Comparison of ENCODE assay signal across 24 cellular contexts in genomic region chr11:10847960-10848860, GRCh38. TPM values are rescaled to one million over a fixed set of nuclear protein-coding genes. Genes with fewer than 3 reads are reported as not detected.
A peak's percentile ranks its signal among the peaks of the same experiment; 100 is the strongest.
DNase-seq lines count a peak whose midpoint lies in the region; ATAC-seq and TF ChIP-seq lines count a peak whose summit lies in the region.
"Had no signal": no experiment of that assay in that cellular context is flagged by ENCODE, and none has a peak within 500 bp of the region (broad histone marks: within the 10 kb centered on the region; RNA-seq: fewer than 3 reads in every experiment).

No MANE protein-coding gene starts in this region.

- H3K4me1 ChIP-seq in Panc1 (ENCODE audit: control insufficient read depth, insufficient read depth, low read length): peaks cover 4% of the 10 kb centered on the region; the same call in 1 of the 2 replicates

- H3K4me3 ChIP-seq in Panc1 (ENCODE audit: low read depth in 2 of 2, low read length in 2 of 2): no peak overlapping the region

- TF ChIP-seq CTCF in Panc1 (IDR thresholded peaks at IDR 0.05): 0 out of 2 replicates have a peak, but pooled peaks have one; percentile 11

- peaks cover 14% of the 10 kb centered on the region; the same call in 1 of the 2 replicates for H3K36me3 ChIP-seq in Panc1 (ENCODE audit: control insufficient read depth, insufficient read depth, low read length)

- BruUV-seq in Panc1 (replicated peaks; lab: Mats Ljungman, UMichigan): no TSS peak

- CTCF ChIA-PET in Panc1 (lab: Charles Lee): no interaction called here

- no peaks in the 10 kb centered on the region for H3K27me3 ChIP-seq in Panc1 (ENCODE audit: control insufficient read depth, insufficient read depth, low read length)

- H3K27ac Mint-ChIP-seq in stimulated activated naive CD8-positive, alpha-beta T cell treated with anti-CD3 and anti-CD28 coated beads, Interleukin-15, Interleukin-2, amounts not matched to agents 100 ng/mL and 50 ng/mL, for 24 hours: peak overlapping the region; percentile 36
- peak overlapping the region in 8 of 10 donors; percentile 2 to 82 (median 30) for H3K27ac Mint-ChIP-seq in naive thymus-derived CD8-positive, alpha-beta T cell
- H3K27ac Mint-ChIP-seq in activated T-helper 17 cell treated with anti-CD3 and anti-CD28 coated beads, Interleukin-2, amount 50 U/mL, for 72 hours: no peak overlapping the region
- H3K27ac Mint-ChIP-seq: CD14-positive monocyte had no signal

- POLR2A ChIA-PET in Panc1 (lab: Charles Lee): interaction anchor here (0.6 to 2.1 kb wide), 4 partner anchors 9 to 45 kb away, joined by 3 to 11 read pairs (median 7); partner anchors contain the start of genes EIF4G2 and ZBED5
- POLR2A ChIA-PET in naive thymus-derived CD8-positive, alpha-beta T cell (lab: Charles Lee): interaction anchor here (0.6 to 4.6 kb wide), 5 partner anchors 10 to 1997 kb away, joined by 3 to 42 read pairs (median 6); partner anchors contain the start of genes EIF4G2 and ZBED5

- peaks cover 26% of the 10 kb centered on the region for H3K4me1 Mint-ChIP-seq in stimulated activated naive CD8-positive, alpha-beta T cell treated with anti-CD3 and anti-CD28 coated beads, Interleukin-15, Interleukin-2, amounts not matched to agents 100 ng/mL and 50 ng/mL, for 24 hours (ENCODE audit: low read depth)
- peaks cover 12 to 44% (median 28%) of the 10 kb centered on the region in 4 donors for H3K4me1 Mint-ChIP-seq in naive thymus-derived CD8-positive, alpha-beta T cell
- H3K4me1 Mint-ChIP-seq in activated T-helper 17 cell treated with anti-CD3 and anti-CD28 coated beads, Interleukin-2, amount 50 U/mL, for 72 hours: peaks cover 11% of the 10 kb centered on the region
- H3K4me1 Mint-ChIP-seq: CD14-positive monocyte had no signal

- no peak for DNase-seq in stimulated activated naive CD8-positive, alpha-beta T cell treated with anti-CD3 and anti-CD28 coated beads, Interleukin-15, Interleukin-2, amounts not matched to agents 100 U/mL and 50 U/mL, for 24 hours
- DNase-seq in Panc1 (ENCODE audit: low read depth, low spot score): no peak
- no peak for DNase-seq in naive thymus-derived CD8-positive, alpha-beta T cell
- no peak for DNase-seq in GOT3 (lab: John Stamatoyannopoulos, UW)
- no peak for DNase-seq in epidermal melanocyte (ENCODE audit: insufficient read length, low spot score)
- DNase-seq: ACHN; AML-193; Caco-2; GDM1; HCEC 1CT; MM.1S; NCI-H1092; NCI-H1436 treated with DMSO at 0.1 percent for 48 hours; NCI-H2029; NCI-H2171 treated with DMSO at 0.1 percent for 48 hours; NCI-H446 treated with DMSO at 0.1 percent for 48 hours; NCI-H748 treated with DMSO at 0.1 percent for 48 hours; NK-92 treated with Interleukin-12 subunit alpha and Interleukin-12 subunit beta, amount 100 ng/mL, for 24 hours; SIG-M5 had no signal

- ATAC-seq in stimulated activated naive CD8-positive, alpha-beta T cell treated with anti-CD3 and anti-CD28 coated beads, Interleukin-15, Interleukin-2, amounts not matched to agents 100 U/mL and 50 U/mL, for 24 hours: no peak
- peak; percentile 16; the same call in 1 of the 2 replicates for ATAC-seq in Panc1
- ATAC-seq in naive thymus-derived CD8-positive, alpha-beta T cell: peak in 1 of 2 donors; percentile 13
- no peak for ATAC-seq in activated T-helper 17 cell treated with anti-CD3 and anti-CD28 coated beads, Interleukin-2, amount 50 U/mL, for 72 hours (replicated peaks)
- ATAC-seq: SK-N-SH treated with all-trans-retinoic acid at 6 μM for 48 hours had no signal

- in situ Hi-C loops in Panc1 (cut with HindIII; ENCODE audit: low pct_unique_long_range_greater_than_20kb, low sequenced_read_pairs): no loop called here

- peaks cover 29% of the 10 kb centered on the region for H3K36me3 Mint-ChIP-seq in stimulated activated naive CD8-positive, alpha-beta T cell treated with anti-CD3 and anti-CD28 coated beads, Interleukin-15, Interleukin-2, amounts not matched to agents 100 ng/mL and 50 ng/mL, for 24 hours (ENCODE audit: low read depth)
- peaks cover 7 to 13% (median 10%) of the 10 kb centered on the region in 3 donors for H3K36me3 Mint-ChIP-seq in naive thymus-derived CD8-positive, alpha-beta T cell
- peaks cover 18% of the 10 kb centered on the region for H3K36me3 Mint-ChIP-seq in activated T-helper 17 cell treated with anti-CD3 and anti-CD28 coated beads, Interleukin-2, amount 50 U/mL, for 72 hours (ENCODE audit: low read depth)

- no peaks in the 10 kb centered on the region for H3K27me3 Mint-ChIP-seq in stimulated activated naive CD8-positive, alpha-beta T cell treated with anti-CD3 and anti-CD28 coated beads, Interleukin-15, Interleukin-2, amounts not matched to agents 100 ng/mL and 50 ng/mL, for 24 hours
- H3K27me3 Mint-ChIP-seq in naive thymus-derived CD8-positive, alpha-beta T cell: no peaks in the 10 kb centered on the region
- no peaks in the 10 kb centered on the region for H3K27me3 Mint-ChIP-seq in activated T-helper 17 cell treated with anti-CD3 and anti-CD28 coated beads, Interleukin-2, amount 50 U/mL, for 72 hours

- intact Hi-C loops in Panc1 (cut with micrococcal nuclease; ENCODE audit: unreplicated experiment): loop anchor here (5.0 kb wide), 1 partner anchor 36 kb away; no protein-coding TSS in a partner anchor

- H3K9me3 ChIP-seq in Panc1 (ENCODE audit: control insufficient read depth, insufficient read depth, low read depth, low read length): no peaks in the 10 kb centered on the region
- H3K9me3 ChIP-seq: Caco-2 had no signal

- H3K9me3 Mint-ChIP-seq in stimulated activated naive CD8-positive, alpha-beta T cell treated with anti-CD3 and anti-CD28 coated beads, Interleukin-15, Interleukin-2, amounts not matched to agents 100 ng/mL and 50 ng/mL, for 24 hours: no peaks in the 10 kb centered on the region
- H3K9me3 Mint-ChIP-seq in naive thymus-derived CD8-positive, alpha-beta T cell: no peaks in the 10 kb centered on the region
- H3K9me3 Mint-ChIP-seq in activated T-helper 17 cell treated with anti-CD3 and anti-CD28 coated beads, Interleukin-2, amount 50 U/mL, for 72 hours: no peaks in the 10 kb centered on the region
- H3K9me3 Mint-ChIP-seq: CD14-positive monocyte had no signal

- H3K27ac ChIP-seq in Panc1 (ENCODE audit: low read length): no peak overlapping the region
- H3K27ac ChIP-seq: HL-60 had no signal

- no peak overlapping the region for H3K4me3 Mint-ChIP-seq in stimulated activated naive CD8-positive, alpha-beta T cell treated with anti-CD3 and anti-CD28 coated beads, Interleukin-15, Interleukin-2, amounts not matched to agents 100 ng/mL and 50 ng/mL, for 24 hours
- no peak overlapping the region for H3K4me3 Mint-ChIP-seq in naive thymus-derived CD8-positive, alpha-beta T cell
- no peak overlapping the region for H3K4me3 Mint-ChIP-seq in activated T-helper 17 cell treated with anti-CD3 and anti-CD28 coated beads, Interleukin-2, amount 50 U/mL, for 72 hours
- H3K4me3 Mint-ChIP-seq: CD14-positive monocyte had no signal

RNA-seq across cellular contexts. Expression of gene ZBED5, which starts 9.6 kb away (rescaled TPM):
- 114 TPM for total RNA-seq in Panc1 (2021; ENCODE audit: unreplicated experiment)
- polyA plus RNA-seq in Panc1 (2012; ENCODE audit: insufficient read length): 59.1 TPM
- total RNA-seq in naive thymus-derived CD8-positive, alpha-beta T cell: 100 to 1,000 TPM; 173 to 175 TPM
- 10 to 100 TPM; 14.6 to 18.6 (median 17.0) TPM for polyA plus RNA-seq in naive thymus-derived CD8-positive, alpha-beta T cell
- 10 to 100 TPM; 28.8 to 33.0 TPM for total RNA-seq in activated T-helper 17 cell treated with anti-CD3 and anti-CD28 coated beads, Interleukin-2, amount 50 U/mL, for 72 hours

RNA-seq across cellular contexts. Expression of gene EIF4G2, which starts 39.5 kb away (rescaled TPM):
- 2,422 TPM for total RNA-seq in Panc1 (2021; ENCODE audit: unreplicated experiment)
- polyA plus RNA-seq in Panc1 (2012; ENCODE audit: insufficient read length): 1,612 TPM
- 100 to 1,000 TPM; 631 to 638 TPM for total RNA-seq in naive thymus-derived CD8-positive, alpha-beta T cell
- polyA plus RNA-seq in naive thymus-derived CD8-positive, alpha-beta T cell: 100 to 1,000 TPM; 315 to 425 (median 340) TPM
- total RNA-seq in activated T-helper 17 cell treated with anti-CD3 and anti-CD28 coated beads, Interleukin-2, amount 50 U/mL, for 72 hours: 1,000 to 10,000 TPM in 1 of 2 donors, 100 to 1,000 TPM in 1; 622 to 1,188 TPM
